8 cellular contexts compared by ENCODE assay signal in genomic region chr19:43983544-43983911, GRCh38. TPM values are rescaled to one million over a fixed set of nuclear protein-coding genes. Genes with fewer than 3 reads are reported as not detected.
DNase-seq lines count a peak whose midpoint lies in the region; ATAC-seq and TF ChIP-seq lines count a peak whose summit lies in the region.

No MANE protein-coding gene starts in this region.

- peak; percentile 7 for DNase-seq in HT-29 (ENCODE audit: low spot score)
- DNase-seq in effector memory CD4-positive, alpha-beta T cell: no peak
- no peak for DNase-seq in NCI-H1694 (lab: John Stamatoyannopoulos, UW)
- DNase-seq in activated CD4-positive, CD25-positive, alpha-beta regulatory T cell (lab: John Stamatoyannopoulos, UW): no peak
- DNase-seq in HEK293T (ENCODE audit: extremely low spot score): no peak
- no peak for DNase-seq in H4 (ENCODE audit: low spot score)

- no peaks in the 10 kb centered on the region for H3K36me3 ChIP-seq in effector memory CD4-positive, alpha-beta T cell (ENCODE audit: control insufficient read depth, insufficient read depth, low read length)
- peaks cover 3% of the 10 kb centered on the region for H3K36me3 ChIP-seq in rectal smooth muscle tissue (ENCODE audit: control insufficient read depth, insufficient read depth, low read length)

- H3K4me1 ChIP-seq in effector memory CD4-positive, alpha-beta T cell (ENCODE audit: control insufficient read depth, insufficient read depth, low read length, poor library complexity, severe bottlenecking): peaks cover 3% of the 10 kb centered on the region
- H3K4me1 ChIP-seq in rectal smooth muscle tissue (ENCODE audit: control insufficient read depth, insufficient read depth, low read length): peaks cover 3% of the 10 kb centered on the region

- peak; percentile 27 for ATAC-seq in GM18498 (IDR thresholded peaks at IDR 0.05; ENCODE audit: unreplicated experiment)

- peak overlapping the region; percentile 76 for H3K4me3 ChIP-seq in effector memory CD4-positive, alpha-beta T cell (ENCODE audit: insufficient read depth, low read depth, low read length, poor library complexity, severe bottlenecking)
- H3K4me3 ChIP-seq in rectal smooth muscle tissue (ENCODE audit: low read length): peak overlapping the region; percentile 93

- H3K9me3 ChIP-seq in effector memory CD4-positive, alpha-beta T cell (ENCODE audit: control insufficient read depth, low read length): no peaks in the 10 kb centered on the region

- POLR2A ChIA-PET in HEK293T (lab: Yijun Ruan, JAX): interaction anchor here (0.9 kb wide), 1 partner anchor 49 kb away, joined by 3 read pairs; the partner anchor contains the start of gene ZNF45

- CTCF ChIA-PET in HEK293T (lab: Yijun Ruan, JAX): no interaction called here

- H3K27ac ChIP-seq in effector memory CD4-positive, alpha-beta T cell (ENCODE audit: insufficient read depth, low read length, poor library complexity, severe bottlenecking): no peak overlapping the region
- peak overlapping the region; percentile 83 for H3K27ac ChIP-seq in rectal smooth muscle tissue (ENCODE audit: low read depth, low read length)

- no peak overlapping the region for H3K9ac ChIP-seq in rectal smooth muscle tissue (ENCODE audit: low read length)

- no peaks in the 10 kb centered on the region for H3K27me3 ChIP-seq in effector memory CD4-positive, alpha-beta T cell (replicated peaks; ENCODE audit: control insufficient read depth, insufficient read depth, low read length, poor library complexity, severe bottlenecking)
- H3K27me3 ChIP-seq in rectal smooth muscle tissue (ENCODE audit: control insufficient read depth, insufficient read depth, low read length): no peaks in the 10 kb centered on the region

TF ChIP-seq in HEK293T, 16 proteins besides CTCF, POLR2A, EP300 and RAD21:
- no peak for TF ChIP-seq L3MBTL2 (conservative IDR thresholded peaks at IDR 0.05)
- no peak for TF ChIP-seq CTBP1 (IDR thresholded peaks at IDR 0.05; ENCODE audit: borderline replicate concordance)
- TF ChIP-seq ARNT (IDR thresholded peaks at IDR 0.05): no peak
- TF ChIP-seq FOXM1 (IDR thresholded peaks at IDR 0.05; ENCODE audit: borderline replicate concordance): no peak
- TF ChIP-seq HDGF (IDR thresholded peaks at IDR 0.05; ENCODE audit: borderline replicate concordance): no peak
- no peak for TF ChIP-seq TARDBP (IDR thresholded peaks at IDR 0.05)
- no peak for TF ChIP-seq ELF4 (IDR thresholded peaks at IDR 0.05)
- TF ChIP-seq SP1 (IDR thresholded peaks at IDR 0.05): no peak
- TF ChIP-seq FOXK2 (IDR thresholded peaks at IDR 0.05): no peak
- no peak for TF ChIP-seq SUZ12 (IDR thresholded peaks at IDR 0.05)
- no peak for TF ChIP-seq LEF1 (IDR thresholded peaks at IDR 0.05; ENCODE audit: borderline replicate concordance)
- TF ChIP-seq NFRKB (IDR thresholded peaks at IDR 0.05): no peak
- TF ChIP-seq FOXA1 (IDR thresholded peaks at IDR 0.05): no peak
- TF ChIP-seq PKNOX1 (IDR thresholded peaks at IDR 0.05): no peak
- TF ChIP-seq BHLHE40 (IDR thresholded peaks at IDR 0.05; ENCODE audit: borderline replicate concordance): no peak
- TF ChIP-seq ZNF384 (IDR thresholded peaks at IDR 0.05): no peak

RNA-seq across cellular contexts. Expression of gene ZNF155, which starts 0.5 kb away (rescaled TPM):
- 3.2 and 5.7 TPM in 2 replicates for total RNA-seq in HT-29 (2014; rRNA removed; shearing (Covaris generic))
- total RNA-seq in H4 (2014; rRNA removed; shearing (Covaris generic)): 2.4 and 3.4 TPM in 2 replicates

RNA-seq across cellular contexts. Expression of gene ZNF230, which starts 19.2 kb away (rescaled TPM):
- 0.53 and 1.8 TPM in 2 replicates for total RNA-seq in HT-29 (2014; rRNA removed; shearing (Covaris generic))
- total RNA-seq in H4 (2014; rRNA removed; shearing (Covaris generic)): 2.0 and 7.8 TPM in 2 replicates

RNA-seq across cellular contexts. Expression of gene ZNF221, which starts 32.5 kb away (rescaled TPM):
- total RNA-seq in HT-29 (2014; rRNA removed; shearing (Covaris generic)): 0.68 and 0.97 TPM in 2 replicates
- 1.1 and 1.8 TPM in 2 replicates for total RNA-seq in H4 (2014; rRNA removed; shearing (Covaris generic))

RNA-seq across cellular contexts. Expression of gene ZNF222, which starts 41.7 kb away (rescaled TPM):
- 1.8 and 2.0 TPM in 2 replicates for total RNA-seq in HT-29 (2014; rRNA removed; shearing (Covaris generic))
- total RNA-seq in H4 (2014; rRNA removed; shearing (Covaris generic)): 3.9 and 6.2 TPM in 2 replicates

RNA-seq across cellular contexts. Expression of gene ZNF45, which starts 48.4 kb away (rescaled TPM):
- 8.4 and 9.3 TPM in 2 replicates for total RNA-seq in HT-29 (2014; rRNA removed; shearing (Covaris generic))
- total RNA-seq in H4 (2014; rRNA removed; shearing (Covaris generic)): 7.4 and 10.1 TPM in 2 replicates
